Comparison of ENCODE assay signal across 8 cellular contexts in the genomic region with DNA sequence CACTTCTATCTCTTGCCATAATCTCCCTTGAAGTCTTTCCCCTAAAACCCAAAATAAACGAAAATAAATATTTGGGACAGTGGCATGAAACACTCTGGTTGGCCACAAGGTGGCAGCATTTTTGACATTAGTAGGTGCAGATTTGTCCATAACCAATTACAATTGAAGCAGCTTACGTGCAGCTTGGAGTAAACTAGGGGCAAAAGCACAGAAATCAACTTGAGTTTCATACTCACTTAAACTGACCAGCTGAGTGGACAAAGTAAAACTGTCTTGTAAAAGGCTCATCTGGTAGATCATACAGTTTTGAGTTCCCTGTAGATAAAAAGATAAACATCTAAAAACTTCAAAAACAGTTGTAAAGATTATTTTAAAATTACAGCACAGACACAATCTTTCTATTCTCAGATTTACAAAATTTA. TPM values are rescaled to one million over a fixed set of nuclear protein-coding genes. Genes with fewer than 3 reads are reported as not detected.
DNase-seq lines count a peak whose midpoint lies in the region; ATAC-seq and TF ChIP-seq lines count a peak whose summit lies in the region.

No MANE protein-coding gene starts in this region.

- H3K79me2 ChIP-seq in fibroblast of lung (ENCODE audit: control insufficient read depth, insufficient read depth, low read length): no peaks in the 10 kb centered on the region

- no peaks in the 10 kb centered on the region for H3K27me3 ChIP-seq in CD8-positive, alpha-beta T cell (ENCODE audit: insufficient read depth, low read length)
- H3K27me3 ChIP-seq in fibroblast of lung (ENCODE audit: control insufficient read depth, insufficient read depth, low read length) (no peaks in the 10 kb centered on the region), neuronal stem cell (ENCODE audit: control insufficient read depth in 3 of 3, insufficient read depth in 3 of 3, low read depth in 1 of 3, low read length in 3 of 3) (no peaks in the 10 kb centered on the region)

- H3K9ac ChIP-seq in fibroblast of lung (ENCODE audit: insufficient read depth, low read length) (no peak overlapping the region), neuronal stem cell (ENCODE audit: low read depth, low read length, poor library complexity) (no peak overlapping the region)

- H3K4me1 Mint-ChIP-seq in CD8-positive, alpha-beta T cell (ENCODE audit: low read depth): peaks cover 6% of the 10 kb centered on the region
- H3K4me1 Mint-ChIP-seq in activated CD4-positive, alpha-beta memory T cell treated with anti-CD3 and anti-CD28 coated beads for 36 hours (ENCODE audit: low read depth): peaks cover 7% of the 10 kb centered on the region

- CTCF ChIA-PET in CD8-positive, alpha-beta T cell (lab: Charles Lee): interaction anchor here (0.6 to 1.5 kb wide), 16 partner anchors 8 to 523 kb away, joined by 3 to 8 read pairs (median 3); no protein-coding TSS in a partner anchor
- CTCF ChIA-PET in HEK293 (lab: Yijun Ruan, JAX): interaction anchor here (0.6 to 1.9 kb wide), 41 partner anchors 9 to 1918 kb away, joined by 3 to 12 read pairs (median 3); partner anchors contain the start of gene PDCD5
- CTCF ChIA-PET in activated CD4-positive, alpha-beta memory T cell treated with anti-CD3 and anti-CD28 coated beads for 36 hours (lab: Charles Lee): interaction anchor here (0.7 to 1.3 kb wide), 13 partner anchors 10 to 519 kb away, joined by 3 to 8 read pairs (median 3); partner anchors contain the start of genes ANKRD27 and PDCD5

- no peak overlapping the region for H3K27ac Mint-ChIP-seq in CD8-positive, alpha-beta T cell
- no peak overlapping the region for H3K27ac Mint-ChIP-seq in activated CD4-positive, alpha-beta memory T cell treated with anti-CD3 and anti-CD28 coated beads for 36 hours

- TF ChIP-seq CTCF in CD8-positive, alpha-beta T cell (IDR thresholded peaks at IDR 0.05): peak; percentile 86
- TF ChIP-seq CTCF in HEK293 (tag by site-specific recombination; IDR thresholded peaks at IDR 0.05): peak; percentile 57; the same call in 1 of the 2 replicates
- TF ChIP-seq CTCF in fibroblast of lung (conservative IDR thresholded peaks at IDR 0.05 in 1 of 2, IDR thresholded peaks at IDR 0.05 in 1 of 2; ENCODE audit: low read depth in 1 of 2, low read length in 2 of 2): peak; percentile 67 to 76

- H3K4ac ChIP-seq in neuronal stem cell (ENCODE audit: low read length): no peak overlapping the region

- H3K23ac ChIP-seq in neuronal stem cell (ENCODE audit: low read depth, low read length, poor library complexity): no peak overlapping the region

- no peak overlapping the region for H2BK15ac ChIP-seq in neuronal stem cell (ENCODE audit: low read length)

- H3K4me1 ChIP-seq in CD8-positive, alpha-beta T cell (ENCODE audit: insufficient read depth, low read length): no peaks in the 10 kb centered on the region
- no peaks in the 10 kb centered on the region for H3K4me1 ChIP-seq in HEK293 (ENCODE audit: control insufficient read depth, insufficient read depth, low read length)
- no peaks in the 10 kb centered on the region for H3K4me1 ChIP-seq in fibroblast of lung (ENCODE audit: control insufficient read depth, extremely low read depth, insufficient read depth, low read length)
- no peaks in the 10 kb centered on the region for H3K4me1 ChIP-seq in neuronal stem cell (ENCODE audit: control insufficient read depth in 2 of 2, insufficient read depth in 1 of 2, low read depth in 1 of 2, low read length in 2 of 2)

- H3K27me3 Mint-ChIP-seq in CD8-positive, alpha-beta T cell (ENCODE audit: low read depth): no peaks in the 10 kb centered on the region
- H3K27me3 Mint-ChIP-seq in activated CD4-positive, alpha-beta memory T cell treated with anti-CD3 and anti-CD28 coated beads for 36 hours: no peaks in the 10 kb centered on the region

- no peaks in the 10 kb centered on the region for H4K20me1 ChIP-seq in fibroblast of lung (ENCODE audit: control insufficient read depth, extremely low read depth, insufficient read depth, low read length)

- WGBS in neuronal stem cell (ENCODE audit: extremely low coverage in 2 of 2, insufficient read length in 2 of 2, insufficient replicate concordance in 1 of 2), 2 donors: no CpG with 5 or more reads among the region's 2 CpGs

- H3K4me3 ChIP-seq in CD8-positive, alpha-beta T cell (ENCODE audit: low read depth, low read length): no peak overlapping the region
- H3K4me3 ChIP-seq in HEK293 (ENCODE audit: low read depth, low read length) (no peak overlapping the region), fibroblast of lung (replicated peaks in 1 of 4; ENCODE audit: control extremely low read depth in 1 of 4, insufficient read depth in 1 of 4, low read depth in 3 of 4, low read length in 4 of 4) (no peak overlapping the region), neuronal stem cell (ENCODE audit: low read length in 2 of 2) (no peak overlapping the region)

- intact Hi-C loops in CD8-positive, alpha-beta T cell (cut with DNase I, micrococcal nuclease): loop anchor here (2.0 to 5.0 kb wide), 4 partner anchors 73 to 519 kb away; partner anchors contain the start of genes ANKRD27 (in 1 of the 2) and RGS9BP (in 1 of the 2)
- intact Hi-C loops in activated CD4-positive, alpha-beta memory T cell treated with anti-CD3 and anti-CD28 coated beads for 36 hours (cut with micrococcal nuclease): no loop called here

- no peak overlapping the region for H3K4me3 Mint-ChIP-seq in CD8-positive, alpha-beta T cell
- no peak overlapping the region for H3K4me3 Mint-ChIP-seq in activated CD4-positive, alpha-beta memory T cell treated with anti-CD3 and anti-CD28 coated beads for 36 hours

- H3K36me3 ChIP-seq in CD8-positive, alpha-beta T cell (ENCODE audit: insufficient read depth, low read length): peaks cover 25% of the 10 kb centered on the region
- H3K36me3 ChIP-seq in HEK293 (ENCODE audit: control insufficient read depth in 2 of 2, insufficient read depth in 1 of 2, low read length in 2 of 2) (peaks cover 69 to 99% of the 10 kb centered on the region in 2 experiments), fibroblast of lung (ENCODE audit: control insufficient read depth, insufficient read depth, low read length) (peaks cover 18% of the 10 kb centered on the region), neuronal stem cell (replicated peaks in 1 of 2; ENCODE audit: control insufficient read depth in 2 of 2, insufficient read depth in 2 of 2, low read length in 2 of 2) (peaks cover 28 to 78% of the 10 kb centered on the region in 2 donors)

- H2BK12ac ChIP-seq in neuronal stem cell (ENCODE audit: low read length): no peak overlapping the region

- peaks cover 78% of the 10 kb centered on the region for H3K36me3 Mint-ChIP-seq in CD8-positive, alpha-beta T cell
- H3K36me3 Mint-ChIP-seq in activated CD4-positive, alpha-beta memory T cell treated with anti-CD3 and anti-CD28 coated beads for 36 hours: peaks cover 36% of the 10 kb centered on the region

- peak; percentile 73 for ATAC-seq in CD8-positive, alpha-beta T cell
- no peak for ATAC-seq in GM21723 (IDR thresholded peaks at IDR 0.05; ENCODE audit: unreplicated experiment)

- H3K14ac ChIP-seq in neuronal stem cell (ENCODE audit: low read length): no peak overlapping the region

- H3K18ac ChIP-seq in neuronal stem cell (ENCODE audit: low read length): no peak overlapping the region

- H2AFZ ChIP-seq in fibroblast of lung (ENCODE audit: low read length) (no peak overlapping the region), neuronal stem cell (ENCODE audit: low read length) (no peak overlapping the region)

- H3K79me1 ChIP-seq in neuronal stem cell (ENCODE audit: low read depth, low read length): no peaks in the 10 kb centered on the region

- no peak overlapping the region for H4K8ac ChIP-seq in neuronal stem cell (ENCODE audit: low read depth, low read length)

- POLR2A ChIA-PET in CD8-positive, alpha-beta T cell (lab: Charles Lee): no interaction called here
- POLR2A ChIA-PET in HEK293 (lab: Yijun Ruan, JAX): no interaction called here
- POLR2A ChIA-PET in activated CD4-positive, alpha-beta memory T cell treated with anti-CD3 and anti-CD28 coated beads for 36 hours (lab: Charles Lee): no interaction called here

- H4K91ac ChIP-seq in neuronal stem cell (ENCODE audit: low read depth, low read length, poor library complexity): no peak overlapping the region

- H3K4me2 ChIP-seq in fibroblast of lung (ENCODE audit: extremely low read depth, insufficient read depth, low read length) (no peak overlapping the region), neuronal stem cell (ENCODE audit: insufficient read depth, low read length, poor library complexity, severe bottlenecking) (no peak overlapping the region)

- no peaks in the 10 kb centered on the region for H3K9me3 ChIP-seq in CD8-positive, alpha-beta T cell (ENCODE audit: low read length)
- no peaks in the 10 kb centered on the region for H3K9me3 ChIP-seq in HEK293 (ENCODE audit: control insufficient read depth, insufficient read depth, low read depth, low read length)
- no peaks in the 10 kb centered on the region for H3K9me3 ChIP-seq in fibroblast of lung (ENCODE audit: control insufficient read depth, insufficient read depth, low read depth, low read length)
- no peaks in the 10 kb centered on the region for H3K9me3 ChIP-seq in neuronal stem cell (replicated peaks in 1 of 2; ENCODE audit: control insufficient read depth in 2 of 2, insufficient read depth in 1 of 2, low read depth in 1 of 2, low read length in 2 of 2)

- H3K27ac ChIP-seq in CD8-positive, alpha-beta T cell (ENCODE audit: low read depth, low read length): no peak overlapping the region
- H3K27ac ChIP-seq in HEK293 (ENCODE audit: extremely low read depth, low read depth, low read length): no peak overlapping the region
- H3K27ac ChIP-seq in fibroblast of lung (ENCODE audit: insufficient read depth, low read length): no peak overlapping the region
- no peak overlapping the region for H3K27ac ChIP-seq in neuronal stem cell (replicated peaks; ENCODE audit: low read length)

- H2AK5ac ChIP-seq in neuronal stem cell (ENCODE audit: low read depth, low read length): no peak overlapping the region

- no peak overlapping the region for H2BK5ac ChIP-seq in neuronal stem cell (ENCODE audit: low read length)

- H3K9me3 Mint-ChIP-seq in CD8-positive, alpha-beta T cell: no peaks in the 10 kb centered on the region
- no peaks in the 10 kb centered on the region for H3K9me3 Mint-ChIP-seq in activated CD4-positive, alpha-beta memory T cell treated with anti-CD3 and anti-CD28 coated beads for 36 hours

- no peak overlapping the region for H2BK120ac ChIP-seq in neuronal stem cell (ENCODE audit: low read depth, low read length)

- DNase-seq in CD8-positive, alpha-beta T cell: peak in 6 of 7 experiments; percentile 22 to 62 (median 44)
- DNase-seq in NCI-H748 treated with DMSO at 0.1 percent for 48 hours (lab: John Stamatoyannopoulos, UW) (peak; percentile 64), fibroblast of lung (ENCODE audit: low read depth in 2 of 2) (peak; percentile 58 to 74), neuronal stem cell (ENCODE audit: low spot score) (peak; percentile 40), UCSD-AML1 (lab: John Stamatoyannopoulos, UW; ENCODE audit: unreplicated experiment) (no peak)
- peak; percentile 37 for DNase-seq in activated CD4-positive, alpha-beta memory T cell treated with anti-CD3 and anti-CD28 coated beads for 36 hours

RNA-seq across cellular contexts. Expression of gene PDCD5, which starts 18.8 kb away (rescaled TPM):
- total RNA-seq in CD8-positive, alpha-beta T cell: 10 to 100 TPM; 24.9 to 26.6 TPM
- 100 to 1,000 TPM; 242 to 246 TPM for total RNA-seq in activated CD4-positive, alpha-beta memory T cell treated with anti-CD3 and anti-CD28 coated beads for 36 hours
- 93.7 and 107 TPM in 2 replicates for total RNA-seq in fibroblast of lung
- polyA plus RNA-seq in fibroblast of lung: 115 and 117 TPM in 2 replicates
- polyA plus RNA-seq in fibroblast of lung (2012): 176 and 203 TPM in 2 replicates
- 2.4 and 3.4 TPM in 2 replicates for polyA minus RNA-seq in fibroblast of lung (ENCODE audit: low replicate concordance)
- polyA plus RNA-seq in neuronal stem cell (2013, experiment 1 of 2): 251 TPM
- 256 TPM for polyA plus RNA-seq in neuronal stem cell (2013, experiment 2 of 2)
